8 cellular contexts compared by ENCODE assay signal in genomic region chr1:48470506-48470905, GRCh38. TPM values are rescaled to one million over a fixed set of nuclear protein-coding genes. Genes with fewer than 3 reads are reported as not detected.
A peak's percentile ranks its signal among the peaks of the same experiment; 100 is the strongest.
DNase-seq lines count a peak whose midpoint lies in the region; ATAC-seq, FAIRE-seq and TF ChIP-seq lines count a peak whose summit lies in the region.

No MANE protein-coding gene starts in this region.

- H3K27me3 ChIP-seq in CD4-positive, alpha-beta T cell (ENCODE audit: control insufficient read depth, insufficient read depth, low read length): peaks cover 4% of the 10 kb centered on the region
- H3K27me3 ChIP-seq in Panc1 (ENCODE audit: control insufficient read depth, insufficient read depth, low read length) (no peaks in the 10 kb centered on the region), esophagus (ENCODE audit: control insufficient read depth in 1 of 2, insufficient read depth in 2 of 2, low read length in 2 of 2) (no peaks in the 10 kb centered on the region)

- peaks cover 6% of the 10 kb centered on the region for H3K36me3 Mint-ChIP-seq in CD4-positive, alpha-beta T cell (ENCODE audit: low read depth)
- peaks cover 8% of the 10 kb centered on the region for H3K36me3 Mint-ChIP-seq in natural killer cell treated with Interleukin-12 subunit alpha and Interleukin-12 subunit beta and Interleukin-15 and Interleukin-18, amount 100 ng/mL, for 72 hours

- FAIRE-seq in urothelium cell line (lab: Jason Lieb, UNC): no peak

- peak overlapping the region; percentile 94 for H3K4me3 Mint-ChIP-seq in CD4-positive, alpha-beta T cell
- peak overlapping the region; percentile 95 for H3K4me3 Mint-ChIP-seq in natural killer cell treated with Interleukin-12 subunit alpha and Interleukin-12 subunit beta and Interleukin-15 and Interleukin-18, amount 100 ng/mL, for 72 hours

- peak overlapping the region; percentile 57 for H3K27ac Mint-ChIP-seq in CD4-positive, alpha-beta T cell
- H3K27ac Mint-ChIP-seq in natural killer cell treated with Interleukin-12 subunit alpha and Interleukin-12 subunit beta and Interleukin-15 and Interleukin-18, amount 100 ng/mL, for 72 hours: peak overlapping the region; percentile 59 to 85

- H3K4me1 ChIP-seq in Panc1 (ENCODE audit: control insufficient read depth, insufficient read depth, low read length) (peaks cover 13% of the 10 kb centered on the region), esophagus (ENCODE audit: control insufficient read depth in 2 of 2, insufficient read depth in 2 of 2, low read length in 1 of 2) (peaks cover 0 to 3% of the 10 kb centered on the region in 2 donors)

- intact Hi-C loops in CD4-positive, alpha-beta T cell (cut with DNase I, micrococcal nuclease): loop anchor here in 1 of 2 experiments (5.0 to 10.0 kb wide), 2 partner anchors 307 to 1756 kb away; partner anchors contain the start of genes BEND5 and EFCAB14
- intact Hi-C loops in Panc1 (cut with micrococcal nuclease; ENCODE audit: unreplicated experiment): no loop called here

- in situ Hi-C loops in Panc1 (cut with HindIII; ENCODE audit: low pct_unique_long_range_greater_than_20kb, low sequenced_read_pairs): no loop called here

- WGBS in esophagus, 2 donors: 12 to 17% methylated on average over 6 of the region's 6 CpGs

- peaks cover 45% of the 10 kb centered on the region for H3K4me1 Mint-ChIP-seq in CD4-positive, alpha-beta T cell (ENCODE audit: low read depth)
- peaks cover 26 to 27% of the 10 kb centered on the region in 2 donors for H3K4me1 Mint-ChIP-seq in natural killer cell treated with Interleukin-12 subunit alpha and Interleukin-12 subunit beta and Interleukin-15 and Interleukin-18, amount 100 ng/mL, for 72 hours (ENCODE audit: low read depth in 2 of 2)

- no peak for ATAC-seq in CD4-positive, alpha-beta T cell (ENCODE audit: poor library complexity)
- peak; percentile 53 for ATAC-seq in Panc1
- ATAC-seq in natural killer cell treated with Interleukin-12 subunit alpha and Interleukin-12 subunit beta and Interleukin-15 and Interleukin-18, amount 100 ng/mL, for 72 hours: no peak
- no peak for ATAC-seq in GM21526 (IDR thresholded peaks at IDR 0.05; ENCODE audit: low FRiP score, unreplicated experiment)

- no peak for TF ChIP-seq CTCF in CD4-positive, alpha-beta T cell (IDR thresholded peaks at IDR 0.05)
- no peak for TF ChIP-seq CTCF in Panc1 (IDR thresholded peaks at IDR 0.05)

- H3K4me3 ChIP-seq in Panc1 (ENCODE audit: low read depth in 2 of 2, low read length in 2 of 2): peak overlapping the region; percentile 82 to 88
- H3K4me3 ChIP-seq in esophagus (ENCODE audit: low read depth in 1 of 2, low read length in 2 of 2): peak overlapping the region in 1 of 2 donors; percentile 65

- CTCF ChIA-PET in CD4-positive, alpha-beta T cell (lab: Charles Lee): no interaction called here
- CTCF ChIA-PET in Panc1 (lab: Charles Lee): no interaction called here

- no peaks in the 10 kb centered on the region for H3K27me3 Mint-ChIP-seq in CD4-positive, alpha-beta T cell
- peaks cover 4 to 9% of the 10 kb centered on the region in 2 donors for H3K27me3 Mint-ChIP-seq in natural killer cell treated with Interleukin-12 subunit alpha and Interleukin-12 subunit beta and Interleukin-15 and Interleukin-18, amount 100 ng/mL, for 72 hours

- H3K36me3 ChIP-seq in Panc1 (ENCODE audit: control insufficient read depth, insufficient read depth, low read length): no peaks in the 10 kb centered on the region; the same call in 1 of the 2 replicates
- H3K36me3 ChIP-seq in esophagus (ENCODE audit: control insufficient read depth in 2 of 2, insufficient read depth in 2 of 2, low read length in 1 of 2): no peaks in the 10 kb centered on the region

- H3K27ac ChIP-seq in CD4-positive, alpha-beta T cell (ENCODE audit: low read depth, low read length): no peak overlapping the region
- H3K27ac ChIP-seq in Panc1 (ENCODE audit: low read length) (peak overlapping the region; percentile 93), esophagus (ENCODE audit: low read depth in 2 of 2, low read length in 1 of 2) (peak overlapping the region; percentile 31 to 92)

- no peak for DNase-seq in CD4-positive, alpha-beta T cell
- DNase-seq in Panc1 (ENCODE audit: low read depth, low spot score) (peak; percentile 50), middle frontal gyrus (ENCODE audit: extremely low spot score, low spot score) (no peak), urothelium cell line (ENCODE audit: low spot score) (no peak), NCI-H1930 (lab: John Stamatoyannopoulos, UW) (no peak)
- no peak for DNase-seq in natural killer cell treated with Interleukin-12 subunit alpha and Interleukin-12 subunit beta and Interleukin-15 and Interleukin-18, amount 100 ng/mL, for 72 hours (ENCODE audit: low spot score)

- H3K9me3 Mint-ChIP-seq in CD4-positive, alpha-beta T cell: no peaks in the 10 kb centered on the region
- no peaks in the 10 kb centered on the region for H3K9me3 Mint-ChIP-seq in natural killer cell treated with Interleukin-12 subunit alpha and Interleukin-12 subunit beta and Interleukin-15 and Interleukin-18, amount 100 ng/mL, for 72 hours

- POLR2A ChIA-PET in CD4-positive, alpha-beta T cell (lab: Charles Lee): no interaction called here
- POLR2A ChIA-PET in Panc1 (lab: Charles Lee): no interaction called here

- BruUV-seq in Panc1 (replicated peaks; lab: Mats Ljungman, UMichigan): no TSS peak

- no peaks in the 10 kb centered on the region for H3K9me3 ChIP-seq in CD4-positive, alpha-beta T cell (ENCODE audit: control insufficient read depth, low read length)
- H3K9me3 ChIP-seq in Panc1 (ENCODE audit: control insufficient read depth, insufficient read depth, low read depth, low read length) (no peaks in the 10 kb centered on the region), esophagus (ENCODE audit: control insufficient read depth in 2 of 2, insufficient read depth in 1 of 2, low read depth in 1 of 2, low read length in 1 of 2) (no peaks in the 10 kb centered on the region)

RNA-seq across cellular contexts. Expression of gene SPATA6, which starts 1.5 kb away (rescaled TPM):
- total RNA-seq in CD4-positive, alpha-beta T cell: 1 to 10 TPM; 3.2 to 4.1 TPM
- total RNA-seq in Panc1 (2021; ENCODE audit: unreplicated experiment): 18.2 TPM
- 9.1 TPM for polyA plus RNA-seq in Panc1 (2012; ENCODE audit: insufficient read length)
- polyA plus RNA-seq in esophagus: 1 to 10 TPM; 1.3 to 1.6 TPM
- 1 to 10 TPM; 2.1 to 4.0 TPM for total RNA-seq in natural killer cell treated with Interleukin-12 subunit alpha and Interleukin-12 subunit beta and Interleukin-15 and Interleukin-18, amount 100 ng/mL, for 72 hours
